1 cellular context compared by ENCODE assay signal in the genomic region with DNA sequence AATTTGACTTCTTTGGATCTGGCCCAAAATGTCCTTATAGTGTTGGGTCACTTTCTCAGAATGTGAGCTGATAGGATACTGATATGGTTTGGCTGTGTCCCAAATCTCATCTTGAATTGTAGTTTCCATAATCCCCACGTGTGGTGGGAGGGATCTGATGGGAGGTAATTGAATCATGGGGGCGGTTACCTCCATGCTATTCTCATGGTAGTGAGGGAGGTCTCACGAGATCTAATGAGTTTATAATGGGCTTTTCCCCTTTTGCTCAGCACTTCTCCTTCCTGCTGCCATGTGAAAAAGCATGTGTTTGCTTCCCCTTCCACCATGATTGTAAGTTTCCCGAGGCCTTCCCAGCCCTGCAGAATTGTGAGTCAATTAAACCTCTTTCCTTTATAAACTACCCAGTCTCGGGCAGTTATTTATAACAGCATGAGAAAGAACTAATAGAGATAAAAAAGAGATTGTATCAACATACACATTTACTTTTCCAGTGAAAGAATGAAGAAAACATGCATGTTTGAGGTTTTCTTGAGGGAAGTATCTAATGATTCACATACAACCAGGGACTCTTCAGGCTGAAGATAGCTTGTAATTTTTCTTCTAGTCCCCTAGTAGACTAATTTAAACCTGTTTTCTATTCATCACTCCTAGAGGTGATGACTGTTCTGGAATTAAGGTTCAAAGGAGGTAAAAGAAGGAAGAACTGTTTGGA.
TF ChIP-seq lines count a peak whose summit lies in the region.

No MANE protein-coding gene starts in this region.

TF ChIP-seq in SK-N-SH treated with all-trans-retinoic acid at 6 μM for 48 hours, 23 proteins besides CTCF, POLR2A, EP300 and RAD21 (continued from another document):
- TF ChIP-seq, protein P1, sequence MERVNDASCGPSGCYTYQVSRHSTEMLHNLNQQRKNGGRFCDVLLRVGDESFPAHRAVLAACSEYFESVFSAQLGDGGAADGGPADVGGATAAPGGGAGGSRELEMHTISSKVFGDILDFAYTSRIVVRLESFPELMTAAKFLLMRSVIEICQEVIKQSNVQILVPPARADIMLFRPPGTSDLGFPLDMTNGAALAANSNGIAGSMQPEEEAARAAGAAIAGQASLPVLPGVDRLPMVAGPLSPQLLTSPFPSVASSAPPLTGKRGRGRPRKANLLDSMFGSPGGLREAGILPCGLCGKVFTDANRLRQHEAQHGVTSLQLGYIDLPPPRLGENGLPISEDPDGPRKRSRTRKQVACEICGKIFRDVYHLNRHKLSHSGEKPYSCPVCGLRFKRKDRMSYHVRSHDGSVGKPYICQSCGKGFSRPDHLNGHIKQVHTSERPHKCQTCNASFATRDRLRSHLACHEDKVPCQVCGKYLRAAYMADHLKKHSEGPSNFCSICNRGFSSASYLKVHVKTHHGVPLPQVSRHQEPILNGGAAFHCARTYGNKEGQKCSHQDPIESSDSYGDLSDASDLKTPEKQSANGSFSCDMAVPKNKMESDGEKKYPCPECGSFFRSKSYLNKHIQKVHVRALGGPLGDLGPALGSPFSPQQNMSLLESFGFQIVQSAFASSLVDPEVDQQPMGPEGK (CRISPR knock-in tag; IDR thresholded peaks at IDR 0.05; ENCODE audit: borderline replicate concordance), result no peak
- no peak for TF ChIP-seq OSR1 (CRISPR knock-in tag; IDR thresholded peaks at IDR 0.05)
- TF ChIP-seq, protein P2, sequence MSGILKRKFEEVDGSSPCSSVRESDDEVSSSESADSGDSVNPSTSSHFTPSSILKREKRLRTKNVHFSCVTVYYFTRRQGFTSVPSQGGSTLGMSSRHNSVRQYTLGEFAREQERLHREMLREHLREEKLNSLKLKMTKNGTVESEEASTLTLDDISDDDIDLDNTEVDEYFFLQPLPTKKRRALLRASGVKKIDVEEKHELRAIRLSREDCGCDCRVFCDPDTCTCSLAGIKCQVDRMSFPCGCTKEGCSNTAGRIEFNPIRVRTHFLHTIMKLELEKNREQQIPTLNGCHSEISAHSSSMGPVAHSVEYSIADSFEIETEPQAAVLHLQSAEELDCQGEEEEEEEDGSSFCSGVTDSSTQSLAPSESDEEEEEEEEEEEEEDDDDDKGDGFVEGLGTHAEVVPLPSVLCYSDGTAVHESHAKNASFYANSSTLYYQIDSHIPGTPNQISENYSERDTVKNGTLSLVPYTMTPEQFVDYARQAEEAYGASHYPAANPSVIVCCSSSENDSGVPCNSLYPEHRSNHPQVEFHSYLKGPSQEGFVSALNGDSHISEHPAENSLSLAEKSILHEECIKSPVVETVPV (CRISPR knock-in tag; IDR thresholded peaks at IDR 0.05), result no peak
- TF ChIP-seq ZC3H10 (CRISPR knock-in tag; IDR thresholded peaks at IDR 0.05), result no peak
- TF ChIP-seq BACH2 (CRISPR knock-in tag; IDR thresholded peaks at IDR 0.05; ENCODE audit: borderline replicate concordance), result no peak
- TF ChIP-seq ZFP3 (CRISPR knock-in tag; IDR thresholded peaks at IDR 0.05), result no peak
- no peak for TF ChIP-seq TSHZ2 (CRISPR knock-in tag; IDR thresholded peaks at IDR 0.05)
- no peak for TF ChIP-seq RARB (CRISPR knock-in tag; IDR thresholded peaks at IDR 0.05)
- no peak for TF ChIP-seq ESRRG (CRISPR knock-in tag; IDR thresholded peaks at IDR 0.05)
